ENCODE assay signal across 6 cellular contexts in the genomic region with DNA sequence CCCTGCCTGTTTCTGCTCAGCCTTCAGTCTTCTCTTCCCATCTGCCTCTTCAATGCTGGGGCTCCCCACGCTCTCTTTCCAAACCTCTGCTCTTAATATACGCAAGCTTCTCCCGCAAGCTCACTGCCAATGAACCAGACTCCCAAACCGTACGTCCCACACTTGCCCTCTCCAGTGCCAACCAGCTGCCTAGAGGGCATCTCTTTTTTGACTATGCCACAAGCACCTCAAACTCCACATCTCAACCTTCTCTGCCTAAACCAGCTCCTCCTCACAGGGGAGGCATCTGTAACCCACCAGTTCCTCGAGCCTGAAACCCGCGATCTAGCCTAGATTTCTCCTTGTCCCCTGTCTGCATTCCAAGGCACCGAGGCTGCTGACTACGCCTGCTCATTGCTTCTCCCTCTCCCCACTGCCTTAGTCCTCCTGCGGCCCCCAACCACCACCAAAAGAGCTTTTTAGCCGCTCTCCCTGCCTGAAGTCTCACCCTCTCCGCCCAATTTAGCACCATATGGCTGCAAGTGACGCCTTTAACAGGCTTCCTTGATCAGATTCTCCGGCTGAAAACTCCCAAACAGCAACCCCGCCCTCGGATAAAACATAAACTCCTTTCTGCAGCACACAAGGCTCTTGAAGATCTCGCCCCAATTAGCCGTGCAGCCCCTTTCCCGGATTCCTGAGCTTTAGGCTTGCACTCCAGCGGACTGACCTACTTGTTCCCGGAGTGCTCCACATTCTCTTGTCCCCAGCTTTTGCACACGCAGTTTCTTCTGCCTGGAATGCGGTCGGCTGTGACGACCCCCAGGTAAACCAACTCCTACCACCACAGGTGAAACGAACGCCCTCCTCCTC. TPM values are rescaled to one million over a fixed set of nuclear protein-coding genes. Genes with fewer than 3 reads are reported as not detected.
DNase-seq lines count a peak whose midpoint lies in the region; ATAC-seq, FAIRE-seq and TF ChIP-seq lines count a peak whose summit lies in the region.

No MANE protein-coding gene starts in this region.

- DNase-seq in activated CD4-positive, alpha-beta T cell treated with anti-CD3 and anti-CD28 coated beads, Interleukin-2, amount 10 ng/mL, durations not matched to agents 7 days and 5 days = no peak
- DNase-seq in activated CD4-positive, alpha-beta T cell treated with anti-CD3 and anti-CD28 coated beads for 1 hour = no peak
- DNase-seq in chondrocyte (ENCODE audit: low spot score) = no peak
- peak in 1 of 6 donors; percentile 38 for DNase-seq in pancreas
- no peak for DNase-seq in HCEC 1CT
- DNase-seq in NCI-H1417 treated with DMSO at 0.1 percent for 48 hours (lab: John Stamatoyannopoulos, UW) = no peak

- CTCF ChIA-PET in activated CD4-positive, alpha-beta T cell treated with anti-CD3 and anti-CD28 coated beads, Interleukin-2, amount 10 ng/mL, durations not matched to agents 7 days and 5 days (lab: Charles Lee) = interaction anchor here (0.9 kb wide), 1 partner anchor 29 kb away, joined by 3 read pairs; no protein-coding TSS in a partner anchor

- peaks cover 0 to under 1% (median 0%) of the 10 kb centered on the region in 3 donors for H3K36me3 ChIP-seq in pancreas

- H3K9me3 ChIP-seq in pancreas = no peaks in the 10 kb centered on the region

- H3K27me3 ChIP-seq in pancreas = no peaks in the 10 kb centered on the region

- H3K27me3 Mint-ChIP-seq in activated CD4-positive, alpha-beta T cell treated with anti-CD3 and anti-CD28 coated beads, Interleukin-2, amount 10 ng/mL, durations not matched to agents 7 days and 5 days = no peaks in the 10 kb centered on the region
- no peaks in the 10 kb centered on the region for H3K27me3 Mint-ChIP-seq in chondrocyte (ENCODE audit: low read depth)

- ATAC-seq in pancreas = peak; percentile 6 to 24 (median 12)

- peaks cover 63% of the 10 kb centered on the region for H3K4me1 Mint-ChIP-seq in activated CD4-positive, alpha-beta T cell treated with anti-CD3 and anti-CD28 coated beads, Interleukin-2, amount 10 ng/mL, durations not matched to agents 7 days and 5 days
- peaks cover 52% of the 10 kb centered on the region for H3K4me1 Mint-ChIP-seq in chondrocyte (ENCODE audit: low read depth)

- peak overlapping the region; percentile 37 for H3K27ac Mint-ChIP-seq in activated CD4-positive, alpha-beta T cell treated with anti-CD3 and anti-CD28 coated beads, Interleukin-2, amount 10 ng/mL, durations not matched to agents 7 days and 5 days
- H3K27ac Mint-ChIP-seq in chondrocyte (ENCODE audit: unreplicated experiment) = peak overlapping the region; percentile 50

- intact Hi-C loops in pancreas (cut with DNase I) = no loop called here

- peak overlapping the region; percentile 95 for H3K4me3 Mint-ChIP-seq in activated CD4-positive, alpha-beta T cell treated with anti-CD3 and anti-CD28 coated beads, Interleukin-2, amount 10 ng/mL, durations not matched to agents 7 days and 5 days
- peak overlapping the region; percentile 74 for H3K4me3 Mint-ChIP-seq in chondrocyte (ENCODE audit: unreplicated experiment)

- TF ChIP-seq CTCF in chondrocyte (IDR thresholded peaks at IDR 0.05) (no peak), pancreas (IDR thresholded peaks at IDR 0.05) (no peak)

- peaks cover 31% of the 10 kb centered on the region for H3K36me3 Mint-ChIP-seq in activated CD4-positive, alpha-beta T cell treated with anti-CD3 and anti-CD28 coated beads, Interleukin-2, amount 10 ng/mL, durations not matched to agents 7 days and 5 days (ENCODE audit: low read depth)
- no peaks in the 10 kb centered on the region for H3K36me3 Mint-ChIP-seq in chondrocyte (ENCODE audit: low read depth)

- H3K9me3 Mint-ChIP-seq in activated CD4-positive, alpha-beta T cell treated with anti-CD3 and anti-CD28 coated beads, Interleukin-2, amount 10 ng/mL, durations not matched to agents 7 days and 5 days = no peaks in the 10 kb centered on the region
- H3K9me3 Mint-ChIP-seq in chondrocyte (ENCODE audit: low read depth) = no peaks in the 10 kb centered on the region

- peaks cover 13 to 38% (median 19%) of the 10 kb centered on the region in 3 donors for H3K4me1 ChIP-seq in pancreas

- H3K4me3 ChIP-seq in pancreas = peak overlapping the region; percentile 80 to 96 (median 92)

- POLR2A ChIA-PET in activated CD4-positive, alpha-beta T cell treated with anti-CD3 and anti-CD28 coated beads, Interleukin-2, amount 10 ng/mL, durations not matched to agents 7 days and 5 days (lab: Charles Lee) = interaction anchor here (0.5 kb wide), 1 partner anchor 184 kb away, joined by 8 read pairs; no protein-coding TSS in a partner anchor

- H3K27ac ChIP-seq in pancreas = peak overlapping the region; percentile 85 to 92 (median 88)

- no peak for FAIRE-seq in pancreas (lab: Jason Lieb, UNC)

- WGBS in pancreas, 2 donors = 7 to 9% methylated on average over 28 of the region's 28 CpGs

RNA-seq across cellular contexts. Expression of a gene that starts 1.5 kb away (rescaled TPM):
- total RNA-seq in activated CD4-positive, alpha-beta T cell treated with anti-CD3 and anti-CD28 coated beads, Interleukin-2, amount 10 ng/mL, durations not matched to agents 7 days and 5 days = 100 to 1,000 TPM; 121 to 131 TPM
- total RNA-seq in chondrocyte (37.2 to 43.0 TPM (median 40.4 TPM) in 3 replicates), pancreas (10 to 100 TPM; 47.4 to 93.3 (median 83.2) TPM)
- 10 to 100 TPM; 42.4 to 53.3 TPM for polyA plus RNA-seq in pancreas

RNA-seq across cellular contexts. Expression of a gene that starts 48.3 kb away (rescaled TPM):
- total RNA-seq in activated CD4-positive, alpha-beta T cell treated with anti-CD3 and anti-CD28 coated beads, Interleukin-2, amount 10 ng/mL, durations not matched to agents 7 days and 5 days = 10 to 100 TPM; 18.1 to 18.5 TPM
- total RNA-seq in chondrocyte (13.3 to 21.4 TPM (median 13.9 TPM) in 3 replicates), pancreas (10 to 100 TPM in 4 of 6 donors, 1 to 10 TPM in 2; 8.2 to 11.2 (median 10.9) TPM)
- polyA plus RNA-seq in pancreas = 10 to 100 TPM in 1 of 2 donors, 1 to 10 TPM in 1; 9.1 to 11.6 TPM

RNA-seq across cellular contexts. Expression of a gene that starts 48.7 kb away (rescaled TPM):
- 10 to 100 TPM; 39.1 to 39.5 TPM for total RNA-seq in activated CD4-positive, alpha-beta T cell treated with anti-CD3 and anti-CD28 coated beads, Interleukin-2, amount 10 ng/mL, durations not matched to agents 7 days and 5 days
- 103 to 107 TPM (median 105 TPM) in 3 replicates for total RNA-seq in chondrocyte
- 10 to 100 TPM; 15.6 to 38.2 (median 20.4) TPM for total RNA-seq in pancreas
- 1 to 10 TPM; 5.9 to 8.7 TPM for polyA plus RNA-seq in pancreas

RNA-seq across cellular contexts. Expression of a gene that starts 55.8 kb away (rescaled TPM):
- 10 to 100 TPM; 17.9 to 20.2 TPM for total RNA-seq in activated CD4-positive, alpha-beta T cell treated with anti-CD3 and anti-CD28 coated beads, Interleukin-2, amount 10 ng/mL, durations not matched to agents 7 days and 5 days
- 17.7 to 27.5 TPM (median 19.6 TPM) in 3 replicates for total RNA-seq in chondrocyte
- 10 to 100 TPM in 1 of 6 donors, 1 to 10 TPM in 5; 5.9 to 13.6 (median 8.0) TPM for total RNA-seq in pancreas
- 10 to 100 TPM; 21.8 to 34.0 TPM for polyA plus RNA-seq in pancreas
